In the genomic region with DNA sequence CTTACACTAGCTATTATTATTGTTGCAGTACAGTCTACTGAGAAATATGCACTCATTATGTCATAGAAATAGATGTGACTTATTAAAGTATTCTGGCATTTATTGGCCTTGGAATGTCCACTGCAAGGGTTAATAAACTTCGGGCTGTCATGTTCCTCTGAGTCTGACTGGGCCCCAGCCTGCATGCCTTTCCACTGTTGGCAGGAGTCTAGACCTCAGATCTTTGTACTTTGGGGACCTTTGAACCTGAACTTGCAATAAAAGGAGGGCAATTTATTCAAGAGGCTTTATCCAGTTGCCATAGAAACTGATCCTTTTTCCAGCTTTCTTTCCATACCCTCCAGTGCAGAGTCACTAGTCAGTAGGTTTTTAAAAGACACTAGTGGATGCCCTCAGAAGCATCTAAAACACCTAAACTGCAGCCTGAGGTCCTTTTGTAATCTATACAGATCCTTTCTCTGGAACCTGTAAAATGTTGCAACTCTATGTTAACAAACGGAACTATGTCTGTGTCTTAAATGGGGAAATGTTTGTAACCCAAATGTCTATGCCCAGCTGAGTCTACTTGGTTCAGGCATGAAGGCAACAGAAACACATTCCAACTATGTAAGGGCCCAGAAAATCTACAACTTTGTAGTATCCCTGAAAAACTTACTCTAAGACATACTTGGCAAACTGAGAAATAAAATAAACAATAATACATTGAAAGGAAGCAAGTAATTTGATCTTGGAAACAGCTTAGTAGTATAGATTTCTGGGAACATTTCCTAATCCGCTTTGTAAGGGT, we compare ENCODE assay signal across 2 cellular contexts.
TF ChIP-seq lines count a peak whose summit lies in the region.

No MANE protein-coding gene starts in this region.

TF ChIP-seq in SK-N-SH treated with all-trans-retinoic acid at 6 μM for 48 hours, 23 proteins besides CTCF, POLR2A, EP300 and RAD21 (continued from another document):
- TF ChIP-seq, protein P1, sequence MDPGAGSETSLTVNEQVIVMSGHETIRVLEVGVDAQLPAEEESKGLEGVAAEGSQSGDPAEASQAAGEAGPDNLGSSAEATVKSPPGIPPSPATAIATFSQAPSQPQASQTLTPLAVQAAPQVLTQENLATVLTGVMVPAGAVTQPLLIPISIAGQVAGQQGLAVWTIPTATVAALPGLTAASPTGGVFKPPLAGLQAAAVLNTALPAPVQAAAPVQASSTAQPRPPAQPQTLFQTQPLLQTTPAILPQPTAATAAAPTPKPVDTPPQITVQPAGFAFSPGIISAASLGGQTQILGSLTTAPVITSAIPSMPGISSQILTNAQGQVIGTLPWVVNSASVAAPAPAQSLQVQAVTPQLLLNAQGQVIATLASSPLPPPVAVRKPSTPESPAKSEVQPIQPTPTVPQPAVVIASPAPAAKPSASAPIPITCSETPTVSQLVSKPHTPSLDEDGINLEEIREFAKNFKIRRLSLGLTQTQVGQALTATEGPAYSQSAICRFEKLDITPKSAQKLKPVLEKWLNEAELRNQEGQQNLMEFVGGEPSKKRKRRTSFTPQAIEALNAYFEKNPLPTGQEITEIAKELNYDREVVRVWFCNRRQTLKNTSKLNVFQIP (CRISPR knock-in tag; IDR thresholded peaks at IDR 0.05; ENCODE audit: borderline replicate concordance, low read depth), result no peak
- TF ChIP-seq OSR1 (CRISPR knock-in tag; IDR thresholded peaks at IDR 0.05), result no peak
- TF ChIP-seq ISL1 (CRISPR knock-in tag; IDR thresholded peaks at IDR 0.05), result no peak

TF ChIP-seq in SK-N-SH, 30 proteins besides CTCF, POLR2A, EP300 and RAD21 (continued from another document):
- TF ChIP-seq SMC3 (IDR thresholded peaks at IDR 0.05; ENCODE audit: low read depth, low read length) (no peak), CHD2 (IDR thresholded peaks at IDR 0.05; ENCODE audit: low read length, partially characterized antibody) (no peak), EZH2phosphoT487 (IDR thresholded peaks at IDR 0.05; ENCODE audit: borderline replicate concordance, low read depth) (no peak), POLR2AphosphoS5 (IDR thresholded peaks at IDR 0.05; ENCODE audit: low read depth, low read length) (no peak), NRF1 (IDR thresholded peaks at IDR 0.05; ENCODE audit: low read depth, low read length) (no peak), TCF12 (IDR thresholded peaks at IDR 0.05) (no peak), RXRA (IDR thresholded peaks at IDR 0.05; ENCODE audit: borderline replicate concordance, low read depth) (no peak), TEAD4 (IDR thresholded peaks at IDR 0.05; ENCODE audit: borderline replicate concordance, insufficient read depth) (no peak), JUND (IDR thresholded peaks at IDR 0.05) (no peak), FOXJ3 (CRISPR knock-in tag; IDR thresholded peaks at IDR 0.05) (no peak)
- TF ChIP-seq, protein P2, sequence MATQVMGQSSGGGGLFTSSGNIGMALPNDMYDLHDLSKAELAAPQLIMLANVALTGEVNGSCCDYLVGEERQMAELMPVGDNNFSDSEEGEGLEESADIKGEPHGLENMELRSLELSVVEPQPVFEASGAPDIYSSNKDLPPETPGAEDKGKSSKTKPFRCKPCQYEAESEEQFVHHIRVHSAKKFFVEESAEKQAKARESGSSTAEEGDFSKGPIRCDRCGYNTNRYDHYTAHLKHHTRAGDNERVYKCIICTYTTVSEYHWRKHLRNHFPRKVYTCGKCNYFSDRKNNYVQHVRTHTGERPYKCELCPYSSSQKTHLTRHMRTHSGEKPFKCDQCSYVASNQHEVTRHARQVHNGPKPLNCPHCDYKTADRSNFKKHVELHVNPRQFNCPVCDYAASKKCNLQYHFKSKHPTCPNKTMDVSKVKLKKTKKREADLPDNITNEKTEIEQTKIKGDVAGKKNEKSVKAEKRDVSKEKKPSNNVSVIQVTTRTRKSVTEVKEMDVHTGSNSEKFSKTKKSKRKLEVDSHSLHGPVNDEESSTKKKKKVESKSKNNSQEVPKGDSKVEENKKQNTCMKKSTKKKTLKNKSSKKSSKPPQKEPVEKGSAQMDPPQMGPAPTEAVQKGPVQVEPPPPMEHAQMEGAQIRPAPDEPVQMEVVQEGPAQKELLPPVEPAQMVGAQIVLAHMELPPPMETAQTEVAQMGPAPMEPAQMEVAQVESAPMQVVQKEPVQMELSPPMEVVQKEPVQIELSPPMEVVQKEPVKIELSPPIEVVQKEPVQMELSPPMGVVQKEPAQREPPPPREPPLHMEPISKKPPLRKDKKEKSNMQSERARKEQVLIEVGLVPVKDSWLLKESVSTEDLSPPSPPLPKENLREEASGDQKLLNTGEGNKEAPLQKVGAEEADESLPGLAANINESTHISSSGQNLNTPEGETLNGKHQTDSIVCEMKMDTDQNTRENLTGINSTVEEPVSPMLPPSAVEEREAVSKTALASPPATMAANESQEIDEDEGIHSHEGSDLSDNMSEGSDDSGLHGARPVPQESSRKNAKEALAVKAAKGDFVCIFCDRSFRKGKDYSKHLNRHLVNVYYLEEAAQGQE (IDR thresholded peaks at IDR 0.05; ENCODE audit: low read depth, low read length), result no peak
- TF ChIP-seq, protein P3, sequence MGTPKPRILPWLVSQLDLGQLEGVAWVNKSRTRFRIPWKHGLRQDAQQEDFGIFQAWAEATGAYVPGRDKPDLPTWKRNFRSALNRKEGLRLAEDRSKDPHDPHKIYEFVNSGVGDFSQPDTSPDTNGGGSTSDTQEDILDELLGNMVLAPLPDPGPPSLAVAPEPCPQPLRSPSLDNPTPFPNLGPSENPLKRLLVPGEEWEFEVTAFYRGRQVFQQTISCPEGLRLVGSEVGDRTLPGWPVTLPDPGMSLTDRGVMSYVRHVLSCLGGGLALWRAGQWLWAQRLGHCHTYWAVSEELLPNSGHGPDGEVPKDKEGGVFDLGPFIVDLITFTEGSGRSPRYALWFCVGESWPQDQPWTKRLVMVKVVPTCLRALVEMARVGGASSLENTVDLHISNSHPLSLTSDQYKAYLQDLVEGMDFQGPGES (IDR thresholded peaks at IDR 0.05; ENCODE audit: low read depth, low read length), result no peak
- TF ChIP-seq, protein P4, sequence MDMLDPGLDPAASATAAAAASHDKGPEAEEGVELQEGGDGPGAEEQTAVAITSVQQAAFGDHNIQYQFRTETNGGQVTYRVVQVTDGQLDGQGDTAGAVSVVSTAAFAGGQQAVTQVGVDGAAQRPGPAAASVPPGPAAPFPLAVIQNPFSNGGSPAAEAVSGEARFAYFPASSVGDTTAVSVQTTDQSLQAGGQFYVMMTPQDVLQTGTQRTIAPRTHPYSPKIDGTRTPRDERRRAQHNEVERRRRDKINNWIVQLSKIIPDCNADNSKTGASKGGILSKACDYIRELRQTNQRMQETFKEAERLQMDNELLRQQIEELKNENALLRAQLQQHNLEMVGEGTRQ (IDR thresholded peaks at IDR 0.05; ENCODE audit: borderline replicate concordance, low read depth, low read length), result no peak
- TF ChIP-seq, protein P5, sequence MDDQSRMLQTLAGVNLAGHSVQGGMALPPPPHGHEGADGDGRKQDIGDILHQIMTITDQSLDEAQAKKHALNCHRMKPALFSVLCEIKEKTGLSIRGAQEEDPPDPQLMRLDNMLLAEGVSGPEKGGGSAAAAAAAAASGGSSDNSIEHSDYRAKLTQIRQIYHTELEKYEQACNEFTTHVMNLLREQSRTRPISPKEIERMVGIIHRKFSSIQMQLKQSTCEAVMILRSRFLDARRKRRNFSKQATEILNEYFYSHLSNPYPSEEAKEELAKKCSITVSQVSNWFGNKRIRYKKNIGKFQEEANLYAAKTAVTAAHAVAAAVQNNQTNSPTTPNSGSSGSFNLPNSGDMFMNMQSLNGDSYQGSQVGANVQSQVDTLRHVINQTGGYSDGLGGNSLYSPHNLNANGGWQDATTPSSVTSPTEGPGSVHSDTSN (IDR thresholded peaks at IDR 0.05), result no peak
TF ChIP-seq in SK-N-SH: peak in this region for 0.
